In genomic region chr11:32428665-32429293, GRCh38 we compare ENCODE assay signal across 19 cellular contexts. TPM values are rescaled to one million over a fixed set of nuclear protein-coding genes. Genes with fewer than 3 reads are reported as not detected.
A peak's percentile ranks its signal among the peaks of the same experiment; 100 is the strongest.
DNase-seq lines count a peak whose midpoint lies in the region; ATAC-seq and TF ChIP-seq lines count a peak whose summit lies in the region.
"Had no signal": no experiment of that assay in that cellular context is flagged by ENCODE, and none has a peak within 500 bp of the region (broad histone marks: within the 10 kb centered on the region; RNA-seq: fewer than 3 reads in every experiment).

No MANE protein-coding gene starts in this region.

- H3K27me3 ChIP-seq in H7 (ENCODE audit: control insufficient read depth, insufficient read depth, low read length) = peaks cover 88% of the 10 kb centered on the region

- no peaks in the 10 kb centered on the region for H3K36me3 ChIP-seq in H7 (replicated peaks; ENCODE audit: control insufficient read depth, insufficient read depth, low read length)
- H3K36me3 ChIP-seq: Peyer's patch had no signal

- H3K27ac Mint-ChIP-seq in mesothelial cell of epicardium = peak overlapping the region; percentile 95
- H3K27ac Mint-ChIP-seq: CD4-positive, alpha-beta T cell had no signal

- intact Hi-C loops in lower leg skin (cut with DNase I; ENCODE audit: low total_unique reads) = no loop called here

- ATAC-seq in GM21723 (IDR thresholded peaks at IDR 0.05; ENCODE audit: unreplicated experiment) (no peak), HG03432 (IDR thresholded peaks at IDR 0.05; ENCODE audit: unreplicated experiment) (no peak)
- ATAC-seq: GM12878 had no signal

- H3K4me3 Mint-ChIP-seq in mesothelial cell of epicardium = peak overlapping the region; percentile 62

- peak; percentile 43 for DNase-seq in H7
- DNase-seq in mesothelial cell of epicardium (ENCODE audit: low spot score in 2 of 2, unreplicated experiment in 2 of 2) = no peak
- peak; percentile 53 for DNase-seq in retina
- no peak for DNase-seq in lower leg skin (ENCODE audit: low spot score in 2 of 2)
- DNase-seq in HuH-7 (ENCODE audit: low spot score) = no peak
- DNase-seq: CD4-positive, alpha-beta T cell; COR-L47; DMS79; IMR-90; NCI-H1694 treated with DMSO at 0.1 percent for 48 hours; NCI-H2081 treated with DMSO at 0.1 percent for 48 hours; NCI-H2171 treated with DMSO at 0.1 percent for 48 hours; NCI-H524 treated with DMSO at 0.1 percent for 48 hours; NCI-H82; Peyer's patch had no signal

- peaks cover 18% of the 10 kb centered on the region for H3K36me3 Mint-ChIP-seq in mesothelial cell of epicardium

- no peak for TF ChIP-seq POLR2A in lower leg skin (IDR thresholded peaks at IDR 0.05)

- peaks cover 86% of the 10 kb centered on the region for H3K4me1 Mint-ChIP-seq in mesothelial cell of epicardium

- peaks cover 95% of the 10 kb centered on the region for H3K27me3 Mint-ChIP-seq in mesothelial cell of epicardium (ENCODE audit: low read depth)

- no peaks in the 10 kb centered on the region for H3K9me3 Mint-ChIP-seq in mesothelial cell of epicardium
- H3K9me3 Mint-ChIP-seq: CD4-positive, alpha-beta T cell had no signal

- TF ChIP-seq CTCF in mesothelial cell of epicardium (IDR thresholded peaks at IDR 0.05; ENCODE audit: unreplicated experiment) (no peak), lower leg skin (IDR thresholded peaks at IDR 0.05) (no peak)

- H3K4me3 ChIP-seq in H7 (ENCODE audit: insufficient read depth, low read depth, low read length) (no peak overlapping the region), lower leg skin (ENCODE audit: low read depth, poor library complexity, severe bottlenecking) (no peak overlapping the region)
- H3K4me3 ChIP-seq: GM12878, Peyer's patch had no signal

- 10 to 19% methylated on average over 30 of the region's 30 CpGs for WGBS in lower leg skin, 2 donors

RNA-seq across cellular contexts. Expression of gene WT1, which starts 6.6 kb away (rescaled TPM):
- total RNA-seq in H7 (2014; rRNA removed; shearing (Covaris generic)) = 0.10 TPM in 1 of 2 replicates, not detected in the other
- total RNA-seq in mesothelial cell of epicardium (122 to 131 TPM (median 125 TPM) in 3 replicates), lower leg skin (not detected)
- total RNA-seq: CD4-positive, alpha-beta T cell; GM12878; H4; IMR-90; Peyer's patch had no signal

Comparison
In these comparisons a context has a peak if more than half of its experiments do, and no peak if none do; other contexts are left out.
1. DNase-seq: peak in H7 (single experiment) and retina (single experiment); none in mesothelial cell of epicardium (0 of 2), lower leg skin (0 of 2) and HuH-7 (single experiment).
2. RNA of gene WT1, which starts 6.6 kb away (total RNA-seq): 122 to 131 TPM in mesothelial cell of epicardium; 0.10 TPM in H7 and not detected in lower leg skin; every median in the first group is over 100 times any median in the second.